ENCODE assay signal across 1 cellular context in genomic region chr17:63676540-63676933, GRCh38.
TF ChIP-seq lines count a peak whose summit lies in the region.

No MANE protein-coding gene starts in this region.

TF ChIP-seq in endothelial cell of umbilical vein, 7 proteins besides CTCF, POLR2A, EP300 and RAD21 (continued from another document):
- TF ChIP-seq MYC (IDR thresholded peaks at IDR 0.05; ENCODE audit: low read depth, low read length): no peak
TF ChIP-seq in endothelial cell of umbilical vein: peak in this region for 0.
